Comparison of ENCODE assay signal across 22 cellular contexts in genomic region chr2:147374410-147374811, GRCh38.
A peak's percentile ranks its signal among the peaks of the same experiment; 100 is the strongest.
DNase-seq lines count a peak whose midpoint lies in the region; ATAC-seq, FAIRE-seq and TF ChIP-seq lines count a peak whose summit lies in the region.
"Had no signal": no experiment of that assay in that cellular context is flagged by ENCODE, and none has a peak within 500 bp of the region (broad histone marks: within the 10 kb centered on the region; RNA-seq: fewer than 3 reads in every experiment).

No MANE protein-coding gene starts in this region.

- no peaks in the 10 kb centered on the region for H3K9me3 ChIP-seq in small intestine (ENCODE audit: control insufficient read depth, low read depth)
- H3K9me3 ChIP-seq: adrenal gland had no signal

- no peaks in the 10 kb centered on the region for H3K36me3 ChIP-seq in small intestine (ENCODE audit: control insufficient read depth in 2 of 2, insufficient read depth in 2 of 2, low read length in 2 of 2)
- H3K36me3 ChIP-seq: adrenal gland had no signal

- ATAC-seq in HG03354 (IDR thresholded peaks at IDR 0.05; ENCODE audit: poor library complexity, severe bottlenecking, unreplicated experiment), result no peak
- ATAC-seq: naive thymus-derived CD4-positive, alpha-beta T cell; WTC11 had no signal

- FAIRE-seq in small intestine (lab: Jason Lieb, UNC), result no peak
- FAIRE-seq: endothelial cell of umbilical vein, GM12892 had no signal

- no peaks in the 10 kb centered on the region for H3K4me1 ChIP-seq in small intestine (ENCODE audit: control insufficient read depth in 2 of 2, insufficient read depth in 1 of 2, low read depth in 1 of 2, low read length in 1 of 2)

- H3K4me3 ChIP-seq in AG10803 (ENCODE audit: low read length) (no peak overlapping the region), small intestine (ENCODE audit: low read depth in 1 of 2, low read length in 2 of 2) (no peak overlapping the region)
- H3K4me3 ChIP-seq: adrenal gland, lung had no signal

- H3K27me3 ChIP-seq in small intestine (ENCODE audit: control insufficient read depth in 2 of 2, insufficient read depth in 2 of 2, low read length in 2 of 2), result no peaks in the 10 kb centered on the region
- H3K27me3 ChIP-seq: adrenal gland had no signal

- no peak for TF ChIP-seq CTCF in AG10803 (conservative IDR thresholded peaks at IDR 0.05; ENCODE audit: low read length)

- H3K27ac ChIP-seq in small intestine (ENCODE audit: low read depth in 1 of 2, low read length in 1 of 2), result no peak overlapping the region
- no peak overlapping the region for H3K27ac ChIP-seq in caudate nucleus (ENCODE audit: low read depth, low read length)
- H3K27ac ChIP-seq: adrenal gland had no signal

- peak; percentile 95 for DNase-seq in AG10803 (ENCODE audit: low read depth)
- DNase-seq in NCI-H1092 treated with DMSO at 0.1 percent for 48 hours (lab: John Stamatoyannopoulos, UW), result peak; percentile 73
- peak; percentile 41 for DNase-seq in NCI-H69 (lab: John Stamatoyannopoulos, UW)
- peak; percentile 25 for DNase-seq in myocyte (ENCODE audit: low read depth)
- no peak for DNase-seq in DMS53 (lab: John Stamatoyannopoulos, UW)
- no peak for DNase-seq in small intestine
- DNase-seq in caudate nucleus (lab: John Stamatoyannopoulos, UW), result no peak
- DNase-seq: ACHN; adrenal gland; CD4-positive, alpha-beta memory T cell; glutamatergic neuron; HCEC 1CT; immature natural killer cell; naive thymus-derived CD4-positive, alpha-beta T cell; NCI-H1694 treated with DMSO at 0.1 percent for 48 hours; SHP77; stimulated activated CD4-positive, alpha-beta T cell treated with anti-CD3 and anti-CD28 coated beads, Interleukin-1b, Interleukin-23, amount 100 ng/mL, for 48 hours had no signal

Comparison
In these comparisons a context has a peak if more than half of its experiments do, and no peak if none do; other contexts are left out.
1. DNase-seq: peak in AG10803 (single experiment), NCI-H1092 treated with DMSO at 0.1 percent for 48 hours (single experiment), NCI-H69 (single experiment) and myocyte (single experiment); none in DMS53 (single experiment), small intestine (single experiment) and caudate nucleus (0 of 61).